ENCODE assay signal across 5 cellular contexts in genomic region chr22:30216272-30216671, GRCh38. TPM values are rescaled to one million over a fixed set of nuclear protein-coding genes. Genes with fewer than 3 reads are reported as not detected.
"Had no signal": no experiment of that assay in that cellular context is flagged by ENCODE, and none has a peak within 500 bp of the region (broad histone marks: within the 10 kb centered on the region; RNA-seq: fewer than 3 reads in every experiment).

No MANE protein-coding gene starts in this region.

RNA-seq across cellular contexts. Expression of gene OSM, which starts 50.4 kb away (rescaled TPM):
- total RNA-seq: body of pancreas, dermis microvascular lymphatic vessel endothelial cell, endothelial cell of umbilical vein, fibroblast of lung, glomerular endothelial cell had no signal
- polyA plus RNA-seq: endothelial cell of umbilical vein, fibroblast of lung had no signal
